ENCODE assay signal across 18 cellular contexts in the genomic region with DNA sequence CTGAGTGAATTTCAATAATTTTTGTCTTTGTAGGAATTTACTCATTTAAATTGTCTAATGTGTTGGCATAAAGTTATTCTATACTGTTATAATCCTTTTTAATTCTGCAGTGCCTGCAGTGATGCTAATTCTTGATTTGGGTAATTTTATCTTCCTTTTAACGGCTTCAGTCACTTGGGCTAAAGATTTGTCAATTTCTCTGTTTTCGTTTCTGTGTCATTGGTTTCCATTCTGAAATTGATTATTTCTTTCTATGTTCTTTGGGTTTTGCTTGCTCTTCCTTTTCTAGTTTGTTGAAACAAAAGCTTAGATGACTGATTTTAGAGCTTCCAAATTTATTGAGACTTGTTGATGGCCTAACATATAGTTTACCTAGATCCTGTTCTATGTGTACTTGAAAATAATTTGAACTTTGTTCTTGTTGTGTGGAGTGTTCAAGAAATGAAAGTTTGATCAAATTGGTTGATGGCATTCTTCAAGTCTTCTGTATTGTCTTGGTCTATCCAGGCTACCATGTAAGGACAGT.
DNase-seq lines count a peak whose midpoint lies in the region; ATAC-seq and TF ChIP-seq lines count a peak whose summit lies in the region.
"Had no signal": no experiment of that assay in that cellular context is flagged by ENCODE, and none has a peak within 500 bp of the region (broad histone marks: within the 10 kb centered on the region; RNA-seq: fewer than 3 reads in every experiment).

No MANE protein-coding gene starts in this region.

- H3K4me3 ChIP-seq in esophagus muscularis mucosa, result no peak overlapping the region
- H3K4me3 ChIP-seq: left ventricle myocardium inferior, right lobe of liver, SJCRH30 had no signal

- peaks cover 35% of the 10 kb centered on the region for H3K4me1 Mint-ChIP-seq in activated T-cell treated with anti-CD3 and anti-CD28 coated beads, Interleukin-2, amount 50 U/mL, for 4 hours (ENCODE audit: low read depth)
- H3K4me1 Mint-ChIP-seq in stimulated activated memory B cell treated with anti-CD40 and anti-IgM and Interleukin-4, amounts not matched to agents 10 μg/mL and 1 μg/mL and 100 μg/mL, for 72 hours, result peaks cover 51% of the 10 kb centered on the region

- peaks cover 38% of the 10 kb centered on the region for H3K36me3 Mint-ChIP-seq in activated T-cell treated with anti-CD3 and anti-CD28 coated beads, Interleukin-2, amount 50 U/mL, for 4 hours (ENCODE audit: insufficient read depth)
- peaks cover 65% of the 10 kb centered on the region for H3K36me3 Mint-ChIP-seq in stimulated activated memory B cell treated with anti-CD40 and anti-IgM and Interleukin-4, amounts not matched to agents 10 μg/mL and 1 μg/mL and 100 μg/mL, for 72 hours

- no peak for TF ChIP-seq POLR2A in esophagus muscularis mucosa (IDR thresholded peaks at IDR 0.05; ENCODE audit: low read depth)

- peaks cover 10 to 62% (median 34%) of the 10 kb centered on the region in 4 donors for H3K36me3 ChIP-seq in esophagus muscularis mucosa

- intact Hi-C loops in esophagus muscularis mucosa (cut with DNase I), result no loop called here

- H3K27ac Mint-ChIP-seq in stimulated activated memory B cell treated with anti-CD40 and anti-IgM and Interleukin-4, amounts not matched to agents 10 μg/mL and 1 μg/mL and 100 μg/mL, for 72 hours, result peak overlapping the region; percentile 75
- H3K27ac Mint-ChIP-seq: stimulated activated naive B cell treated with anti-CD40 and anti-IgM and Interleukin-4, amounts not matched to agents 10 μg/mL and 1 μg/mL and 100 μg/mL, for 72 hours had no signal

- no peaks in the 10 kb centered on the region for H3K27me3 Mint-ChIP-seq in activated T-cell treated with anti-CD3 and anti-CD28 coated beads, Interleukin-2, amount 50 U/mL, for 4 hours (ENCODE audit: low read depth)
- no peaks in the 10 kb centered on the region for H3K27me3 Mint-ChIP-seq in stimulated activated memory B cell treated with anti-CD40 and anti-IgM and Interleukin-4, amounts not matched to agents 10 μg/mL and 1 μg/mL and 100 μg/mL, for 72 hours
- H3K27me3 Mint-ChIP-seq: stimulated activated naive B cell treated with anti-CD40 and anti-IgM and Interleukin-4, amounts not matched to agents 10 μg/mL and 1 μg/mL and 100 μg/mL, for 72 hours had no signal

- TF ChIP-seq EP300 in esophagus muscularis mucosa (IDR thresholded peaks at IDR 0.05), result no peak

- ATAC-seq in activated T-cell treated with anti-CD3 and anti-CD28 coated beads, Interleukin-2, amount 50 U/mL, for 4 hours, result peak; percentile 37 to 43
- no peak for ATAC-seq in stimulated activated memory B cell treated with anti-CD40 and anti-IgM and Interleukin-4, amounts not matched to agents 10 μg/mL and 1 μg/mL and 100 μg/mL, for 72 hours
- ATAC-seq in HG02588 (IDR thresholded peaks at IDR 0.05; ENCODE audit: unreplicated experiment) (no peak), HG02759 (IDR thresholded peaks at IDR 0.05; ENCODE audit: unreplicated experiment) (no peak)
- ATAC-seq: stimulated activated naive B cell treated with anti-CD40 and anti-IgM and Interleukin-4, amounts not matched to agents 10 μg/mL and 1 μg/mL and 100 μg/mL, for 72 hours had no signal

- no peaks in the 10 kb centered on the region for H3K9me3 ChIP-seq in esophagus muscularis mucosa
- H3K9me3 ChIP-seq: left ventricle myocardium inferior, right lobe of liver, SJCRH30 had no signal

- no peaks in the 10 kb centered on the region for H3K9me3 Mint-ChIP-seq in activated T-cell treated with anti-CD3 and anti-CD28 coated beads, Interleukin-2, amount 50 U/mL, for 4 hours
- H3K9me3 Mint-ChIP-seq in stimulated activated memory B cell treated with anti-CD40 and anti-IgM and Interleukin-4, amounts not matched to agents 10 μg/mL and 1 μg/mL and 100 μg/mL, for 72 hours, result no peaks in the 10 kb centered on the region
- H3K9me3 Mint-ChIP-seq: neural crest cell; stimulated activated naive B cell treated with anti-CD40 and anti-IgM and Interleukin-4, amounts not matched to agents 10 μg/mL and 1 μg/mL and 100 μg/mL, for 72 hours had no signal

- H3K4me1 ChIP-seq in esophagus muscularis mucosa, result peaks cover 0 to 68% (median 54%) of the 10 kb centered on the region in 4 donors
- H3K4me1 ChIP-seq: right lobe of liver, SJCRH30 had no signal

- peak overlapping the region; percentile 8 for H3K4me3 Mint-ChIP-seq in activated T-cell treated with anti-CD3 and anti-CD28 coated beads, Interleukin-2, amount 50 U/mL, for 4 hours
- H3K4me3 Mint-ChIP-seq in stimulated activated memory B cell treated with anti-CD40 and anti-IgM and Interleukin-4, amounts not matched to agents 10 μg/mL and 1 μg/mL and 100 μg/mL, for 72 hours, result no peak overlapping the region
- H3K4me3 Mint-ChIP-seq: neural crest cell had no signal

- peak overlapping the region; percentile 11; the same call in 1 of the 2 replicates for H3K27ac ChIP-seq in VCaP
- H3K27ac ChIP-seq in esophagus muscularis mucosa (replicated peaks in 1 of 4), result peak overlapping the region; percentile 53 to 63 (median 60)
- H3K27ac ChIP-seq: KMS-11, left ventricle myocardium inferior, right lobe of liver, SJCRH30 had no signal

- H3K27me3 ChIP-seq in esophagus muscularis mucosa, result no peaks in the 10 kb centered on the region
- H3K27me3 ChIP-seq: right lobe of liver, SJCRH30 had no signal

- no peak for DNase-seq in activated T-cell treated with anti-CD3 and anti-CD28 coated beads, Interleukin-2, amount 50 U/mL, for 4 hours
- DNase-seq in activated T-cell treated with anti-CD3 and anti-CD28 coated beads, Interleukin-2, amount 50 U/mL, for 1 hour, result no peak
- DNase-seq in esophagus muscularis mucosa (ENCODE audit: extremely low spot score) (no peak), DMS 273 treated with DMSO at 0.1 percent for 48 hours (lab: John Stamatoyannopoulos, UW) (no peak)
- DNase-seq: activated CD8-positive, alpha-beta memory T cell treated with anti-CD3 and anti-CD28 coated beads, Interleukin-2, amount 50 U/mL, for 48 hours; left ventricle myocardium inferior; NCI-H1417 treated with DMSO at 0.1 percent for 48 hours; NCI-H345; right lobe of liver; SJCRH30; stimulated activated CD4-positive, alpha-beta T cell treated with anti-CD3 and anti-CD28 coated beads, Interleukin-4, amount 100 ng/mL, for 4 hours; stimulated activated naive B cell treated with anti-CD40 and anti-IgM and Interleukin-4, amounts not matched to agents 10 μg/mL and 1 μg/mL and 100 μg/mL, for 72 hours had no signal

- 91% methylated on average over 2 of the region's 2 CpGs for WGBS in esophagus muscularis mucosa

- TF ChIP-seq CTCF in VCaP (conservative IDR thresholded peaks at IDR 0.05) (no peak), esophagus muscularis mucosa (IDR thresholded peaks at IDR 0.05) (no peak)

Comparison
In these comparisons a context has a peak if more than half of its experiments do, and no peak if none do; other contexts are left out.
1. ATAC-seq: peak in activated T-cell treated with anti-CD3 and anti-CD28 coated beads, Interleukin-2, amount 50 U/mL, for 4 hours (2 of 2); none in stimulated activated memory B cell treated with anti-CD40 and anti-IgM and Interleukin-4, amounts not matched to agents 10 μg/mL and 1 μg/mL and 100 μg/mL, for 72 hours (single experiment), HG02588 (single experiment) and HG02759 (single experiment).